In the genomic region with DNA sequence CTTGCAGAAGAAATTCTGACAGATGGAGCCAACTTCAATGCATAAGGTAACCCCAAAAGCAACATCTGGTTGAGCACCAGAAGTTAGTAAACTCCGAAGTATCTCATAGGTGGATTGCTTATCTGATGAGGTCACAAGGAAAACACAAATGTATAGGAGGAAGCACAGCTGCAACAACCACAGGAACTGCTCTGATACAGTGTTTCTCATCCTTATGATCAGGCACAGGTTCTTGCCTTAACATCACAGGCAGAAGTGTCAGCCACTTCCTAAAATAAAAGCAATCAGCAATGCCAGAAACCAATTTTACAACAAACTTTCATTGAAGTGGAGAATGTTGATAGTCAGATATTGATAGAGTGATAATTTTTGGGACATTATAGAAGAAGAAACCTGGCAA, we compare ENCODE assay signal across 28 cellular contexts.
"Had no signal": no experiment of that assay in that cellular context is flagged by ENCODE, and none has a peak within 500 bp of the region (broad histone marks: within the 10 kb centered on the region; RNA-seq: fewer than 3 reads in every experiment).

No MANE protein-coding gene starts in this region.

- DNase-seq: colonic mucosa; cortex of kidney; dermis blood vessel endothelial cell; dorsolateral prefrontal cortex; effector CD4-positive, alpha-beta T cell; effector CD8-positive, alpha-beta T cell; effector memory CD4-positive, alpha-beta T cell; effector memory CD8-positive, alpha-beta T cell; endodermal cell; erythroblast; esophagus squamous epithelium; foreskin fibroblast; foreskin keratinocyte; foreskin melanocyte; gastrocnemius medialis; glutamatergic neuron; head of caudate nucleus; heart left ventricle; heart right ventricle had no signal

- H3K27me3 ChIP-seq: colonic mucosa, dorsolateral prefrontal cortex, esophagus muscularis mucosa, esophagus squamous epithelium, foreskin keratinocyte, gastrocnemius medialis, gastroesophageal sphincter, heart left ventricle, heart right ventricle had no signal

- H3K27ac ChIP-seq: colonic mucosa, coronary artery, dorsolateral prefrontal cortex, epithelial cell of prostate, esophagus muscularis mucosa, esophagus squamous epithelium, foreskin keratinocyte, gastrocnemius medialis, gastroesophageal sphincter, heart left ventricle, heart right ventricle had no signal

- H3K36me3 ChIP-seq: colonic mucosa, esophagus muscularis mucosa, esophagus squamous epithelium, gastrocnemius medialis, gastroesophageal sphincter, heart left ventricle, heart right ventricle had no signal

- H3K4me1 ChIP-seq: colonic mucosa, esophagus muscularis mucosa, esophagus squamous epithelium, foreskin keratinocyte, gastrocnemius medialis, gastroesophageal sphincter, heart left ventricle, heart right ventricle had no signal

- H3K9me3 ChIP-seq: colonic mucosa, esophagus muscularis mucosa, esophagus squamous epithelium, gastrocnemius medialis, gastroesophageal sphincter, heart left ventricle, heart right ventricle had no signal

- FAIRE-seq: colon, endometrium, endothelial cell of umbilical vein, frontal cortex had no signal

- ATAC-seq: effector memory CD8-positive, alpha-beta T cell; esophagus mucosa; foreskin keratinocyte; gastrocnemius medialis; gastroesophageal sphincter; heart left ventricle; heart right ventricle had no signal

- H3K4me3 ChIP-seq: colonic mucosa, coronary artery, dorsolateral prefrontal cortex, esophagus muscularis mucosa, esophagus squamous epithelium, gastrocnemius medialis, gastroesophageal sphincter, heart left ventricle, heart right ventricle had no signal
